12 cellular contexts compared by ENCODE assay signal in genomic region chr14:69481815-69482568, GRCh38. TPM values are rescaled to one million over a fixed set of nuclear protein-coding genes. Genes with fewer than 3 reads are reported as not detected.
DNase-seq lines count a peak whose midpoint lies in the region; ATAC-seq and TF ChIP-seq lines count a peak whose summit lies in the region.
"Had no signal": no experiment of that assay in that cellular context is flagged by ENCODE, and none has a peak within 500 bp of the region (broad histone marks: within the 10 kb centered on the region; RNA-seq: fewer than 3 reads in every experiment).

No MANE protein-coding gene starts in this region.

- no peaks in the 10 kb centered on the region for H3K36me3 ChIP-seq in DND-41 (ENCODE audit: insufficient read depth, low read length)
- H3K36me3 ChIP-seq: heart right ventricle, pancreas had no signal

- H3K4me2 ChIP-seq in DND-41 (ENCODE audit: insufficient read depth, low read length): no peak overlapping the region

- no peaks in the 10 kb centered on the region for H3K9me3 ChIP-seq in DND-41 (ENCODE audit: insufficient read depth, low read length, severe bottlenecking)
- H3K9me3 ChIP-seq: heart right ventricle, pancreas had no signal

- no peak overlapping the region for H3K27ac ChIP-seq in DND-41 (ENCODE audit: low read length)
- H3K27ac ChIP-seq: heart right ventricle, pancreas, VCaP had no signal

- TF ChIP-seq CTCF in DND-41 (IDR thresholded peaks at IDR 0.05; ENCODE audit: borderline replicate concordance, extremely low read depth, low read length, poor library complexity, severe bottlenecking): no peak

- no peak overlapping the region for H3K4me3 ChIP-seq in DND-41 (ENCODE audit: low read depth in 1 of 2, low read length in 2 of 2)
- H3K4me3 ChIP-seq: heart right ventricle, pancreas had no signal

- H2AFZ ChIP-seq in DND-41 (ENCODE audit: low read depth, low read length): no peak overlapping the region

- H3K4me1 ChIP-seq in DND-41 (ENCODE audit: insufficient read depth, low read length): no peaks in the 10 kb centered on the region

- no peak for DNase-seq in DND-41
- peak; percentile 80 for DNase-seq in NOMO-1 treated with DMSO at 0.1 percent for 48 hours (lab: John Stamatoyannopoulos, UW; ENCODE audit: unreplicated experiment)
- DNase-seq in NCI-H146 (lab: John Stamatoyannopoulos, UW): no peak
- DNase-seq in HuH-7.5 (ENCODE audit: low spot score): no peak
- DNase-seq in left ventricle myocardium superior: no peak
- DNase-seq in NCI-H1092 (lab: John Stamatoyannopoulos, UW): no peak
- DNase-seq: COR-L47, heart right ventricle, pancreas had no signal

- intact Hi-C loops in left ventricle myocardium superior (cut with micrococcal nuclease): no loop called here

- ATAC-seq in DND-41 (ENCODE audit: insufficient read depth, low read depth): peak; percentile 45; the same call in 1 of the 3 replicates
- peak; percentile 93 for ATAC-seq in GM19438 (IDR thresholded peaks at IDR 0.05; ENCODE audit: low read depth, unreplicated experiment)
- peak; percentile 83 for ATAC-seq in HG03064 (IDR thresholded peaks at IDR 0.05; ENCODE audit: low read depth, unreplicated experiment)
- no peak for ATAC-seq in left ventricle myocardium superior
- ATAC-seq: heart right ventricle, pancreas had no signal

- H3K9ac ChIP-seq in DND-41 (ENCODE audit: low read depth, low read length): no peak overlapping the region

- H3K27me3 ChIP-seq in DND-41 (ENCODE audit: insufficient read depth, low read length, poor library complexity): no peaks in the 10 kb centered on the region

- H3K79me2 ChIP-seq in DND-41 (ENCODE audit: insufficient read depth, low read length): no peaks in the 10 kb centered on the region

- no peaks in the 10 kb centered on the region for H4K20me1 ChIP-seq in DND-41 (ENCODE audit: insufficient read depth, low read length)

RNA-seq across cellular contexts. Expression of gene PLEKHD1, which starts 2.5 kb away (rescaled TPM):
- total RNA-seq in left ventricle myocardium superior: 0.37 TPM
